ENCODE assay signal across 14 cellular contexts in genomic region chr6:16965679-16966078, GRCh38.
"Had no signal": no experiment of that assay in that cellular context is flagged by ENCODE, and none has a peak within 500 bp of the region (broad histone marks: within the 10 kb centered on the region; RNA-seq: fewer than 3 reads in every experiment).

No MANE protein-coding gene starts in this region.

- H3K27me3 ChIP-seq: esophagus squamous epithelium, left lung, neural progenitor cell, ovary, uterus had no signal

- H3K9me3 ChIP-seq: esophagus squamous epithelium, left lung, lower lobe of right lung, ovary, uterus had no signal

- DNase-seq: dermis blood vessel endothelial cell; esophagus squamous epithelium; foreskin keratinocyte; immature natural killer cell; left lung; lower lobe of right lung; ovary; right cardiac atrium; small intestine; stimulated activated CD4-positive, alpha-beta T cell treated with anti-CD3 and anti-CD28 coated beads, Interleukin-12 subunit alpha, Interleukin-12 subunit beta, amount 100 ng/mL, for 4 hours; stimulated activated naive CD4-positive, alpha-beta T cell treated with Interleukin-2 at 50 U/mL for 16 hours; uterus had no signal

- H2AFZ ChIP-seq: neural progenitor cell had no signal

- H3K9ac ChIP-seq: neural progenitor cell had no signal

- FAIRE-seq: keratinocyte, small intestine had no signal

- H3K4me1 ChIP-seq: foreskin keratinocyte, neural progenitor cell, uterus had no signal

- H3K36me3 ChIP-seq: esophagus squamous epithelium, left lung, lower lobe of right lung, neural progenitor cell, ovary, uterus had no signal

- H3K27ac ChIP-seq: esophagus squamous epithelium, foreskin keratinocyte, left lung, lower lobe of right lung, neural progenitor cell, ovary, uterus had no signal

- H3K4me2 ChIP-seq: neural progenitor cell had no signal

- H3K4me3 ChIP-seq: left lung, lower lobe of right lung, neural progenitor cell, ovary, uterus had no signal
